Comparison of ENCODE assay signal across 8 cellular contexts in genomic region chr3:133662256-133662773, GRCh38. TPM values are rescaled to one million over a fixed set of nuclear protein-coding genes. Genes with fewer than 3 reads are reported as not detected.
DNase-seq lines count a peak whose midpoint lies in the region; ATAC-seq and TF ChIP-seq lines count a peak whose summit lies in the region.

No MANE protein-coding gene starts in this region.

- ATAC-seq in natural killer cell treated with Interleukin-12 subunit alpha and Interleukin-12 subunit beta and Interleukin-15 and Interleukin-18, amount 100 ng/mL, for 72 hours = peak; percentile 43 to 57

- H3K4me3 ChIP-seq in WI38 (ENCODE audit: low read depth, low read length) (peak overlapping the region; percentile 71), fibroblast of mammary gland (ENCODE audit: control insufficient read depth, low read depth, low read length) (peak overlapping the region; percentile 90)

- H3K9me3 Mint-ChIP-seq in natural killer cell treated with Interleukin-12 subunit alpha and Interleukin-12 subunit beta and Interleukin-15 and Interleukin-18, amount 100 ng/mL, for 72 hours = no peaks in the 10 kb centered on the region

- no peaks in the 10 kb centered on the region for H3K27me3 Mint-ChIP-seq in natural killer cell treated with Interleukin-12 subunit alpha and Interleukin-12 subunit beta and Interleukin-15 and Interleukin-18, amount 100 ng/mL, for 72 hours

- DNase-seq in activated effector memory CD4-positive, alpha-beta T cell treated with anti-CD3 and anti-CD28 coated beads, Interleukin-2, amount 50 U/mL, for 16 hours = peak; percentile 63
- DNase-seq in activated effector memory CD4-positive, alpha-beta T cell treated with Interleukin-2 at 50 U/mL for 16 hours = no peak
- DNase-seq in HEK293T (ENCODE audit: extremely low spot score) = peak; percentile 31
- DNase-seq in NCI-H1092 treated with DMSO at 0.1 percent for 48 hours (lab: John Stamatoyannopoulos, UW) = peak; percentile 65
- DNase-seq in fibroblast of mammary gland (ENCODE audit: low read depth) = peak; percentile 33
- no peak for DNase-seq in natural killer cell treated with Interleukin-12 subunit alpha and Interleukin-12 subunit beta and Interleukin-15 and Interleukin-18, amount 100 ng/mL, for 72 hours (ENCODE audit: low spot score)
- DNase-seq in globus pallidus (ENCODE audit: low spot score) = no peak

- CTCF ChIA-PET in HEK293T (lab: Yijun Ruan, JAX) = interaction anchor here (0.6 kb wide), 1 partner anchor 103 kb away, joined by 3 read pairs; no protein-coding TSS in a partner anchor

- no peak for TF ChIP-seq CTCF in WI38 (IDR thresholded peaks at IDR 0.05; ENCODE audit: low read depth, low read length)
- no peak for TF ChIP-seq CTCF in fibroblast of mammary gland (conservative IDR thresholded peaks at IDR 0.05; ENCODE audit: control insufficient read depth, insufficient read depth, low read depth, low read length)

- peaks cover 33 to 44% of the 10 kb centered on the region in 2 donors for H3K4me1 Mint-ChIP-seq in natural killer cell treated with Interleukin-12 subunit alpha and Interleukin-12 subunit beta and Interleukin-15 and Interleukin-18, amount 100 ng/mL, for 72 hours (ENCODE audit: low read depth in 2 of 2)

- peak overlapping the region; percentile 99 for H3K4me3 Mint-ChIP-seq in natural killer cell treated with Interleukin-12 subunit alpha and Interleukin-12 subunit beta and Interleukin-15 and Interleukin-18, amount 100 ng/mL, for 72 hours

- H3K27ac Mint-ChIP-seq in natural killer cell treated with Interleukin-12 subunit alpha and Interleukin-12 subunit beta and Interleukin-15 and Interleukin-18, amount 100 ng/mL, for 72 hours = peak overlapping the region; percentile 98

- H3K36me3 Mint-ChIP-seq in natural killer cell treated with Interleukin-12 subunit alpha and Interleukin-12 subunit beta and Interleukin-15 and Interleukin-18, amount 100 ng/mL, for 72 hours = peaks cover 21% of the 10 kb centered on the region

- POLR2A ChIA-PET in HEK293T (lab: Yijun Ruan, JAX) = interaction anchor here (1.0 kb wide), 1 partner anchor 14 kb away, joined by 5 read pairs; no protein-coding TSS in a partner anchor

TF ChIP-seq in HEK293T, 16 proteins besides CTCF, POLR2A, EP300 and RAD21:
- TF ChIP-seq L3MBTL2 (conservative IDR thresholded peaks at IDR 0.05) (no peak; the same call in 1 of the 2 replicates), TARDBP (IDR thresholded peaks at IDR 0.05) (no peak), FOXM1 (IDR thresholded peaks at IDR 0.05; ENCODE audit: borderline replicate concordance) (no peak), HDGF (IDR thresholded peaks at IDR 0.05; ENCODE audit: borderline replicate concordance) (no peak), ARNT (IDR thresholded peaks at IDR 0.05) (no peak), FOXA1 (IDR thresholded peaks at IDR 0.05) (no peak), PKNOX1 (IDR thresholded peaks at IDR 0.05) (no peak), LEF1 (IDR thresholded peaks at IDR 0.05; ENCODE audit: borderline replicate concordance) (no peak)

RNA-seq across cellular contexts. Expression of gene TOPBP1, which starts 0.6 kb away (rescaled TPM):
- total RNA-seq in natural killer cell treated with Interleukin-12 subunit alpha and Interleukin-12 subunit beta and Interleukin-15 and Interleukin-18, amount 100 ng/mL, for 72 hours = 100 to 1,000 TPM in 1 of 2 donors, 10 to 100 TPM in 1; 69.3 to 106 TPM

Comparison
In these comparisons a context has a peak if more than half of its experiments do, and no peak if none do; other contexts are left out.
1. DNase-seq: peak in activated effector memory CD4-positive, alpha-beta T cell treated with anti-CD3 and anti-CD28 coated beads, Interleukin-2, amount 50 U/mL, for 16 hours (single experiment), HEK293T (single experiment), NCI-H1092 treated with DMSO at 0.1 percent for 48 hours (single experiment) and fibroblast of mammary gland (single experiment); none in activated effector memory CD4-positive, alpha-beta T cell treated with Interleukin-2 at 50 U/mL for 16 hours (single experiment), natural killer cell treated with Interleukin-12 subunit alpha and Interleukin-12 subunit beta and Interleukin-15 and Interleukin-18, amount 100 ng/mL, for 72 hours (single experiment) and globus pallidus (single experiment).